26 cellular contexts compared by ENCODE assay signal in the genomic region with DNA sequence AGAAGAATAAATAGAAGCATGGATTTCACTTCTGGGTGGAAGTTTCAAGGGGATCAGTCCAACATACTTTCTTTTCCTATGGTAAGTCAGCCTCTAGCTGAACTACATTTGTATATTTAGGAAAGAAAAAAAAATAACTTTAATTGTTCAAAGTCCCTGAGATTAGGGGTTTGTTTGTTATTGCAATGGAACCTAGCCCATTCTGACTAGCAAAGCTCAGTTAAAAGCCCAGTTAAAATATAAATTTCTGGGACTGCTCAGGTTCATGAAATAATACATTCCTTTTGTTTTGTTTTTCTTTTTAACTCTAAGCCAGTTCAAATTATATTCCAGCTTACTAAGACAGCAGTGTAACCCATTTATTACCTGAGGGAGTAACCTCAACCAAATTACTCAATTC.
"Had no signal": no experiment of that assay in that cellular context is flagged by ENCODE, and none has a peak within 500 bp of the region (broad histone marks: within the 10 kb centered on the region; RNA-seq: fewer than 3 reads in every experiment).

No MANE protein-coding gene starts in this region.

- H3K27me3 ChIP-seq: stomach, suprapubic skin, testis, thyroid gland, tibial artery, tibial nerve, transverse colon, upper lobe of left lung, upper lobe of right lung, uterus, vagina had no signal

- H3K9me3 ChIP-seq: stomach, suprapubic skin, testis, thoracic aorta, thyroid gland, tibial artery, transverse colon, upper lobe of left lung, upper lobe of right lung, uterus, vagina had no signal

- FAIRE-seq: urothelium cell line had no signal

- H3K4me3 ChIP-seq: stomach, suprapubic skin, testis, thoracic aorta, thyroid gland, tibial artery, tibial nerve, transverse colon, upper lobe of left lung, upper lobe of right lung, uterus, vagina had no signal

- H3K36me3 ChIP-seq: stomach, suprapubic skin, thoracic aorta, thyroid gland, tibial artery, tibial nerve, transverse colon, upper lobe of left lung, upper lobe of right lung, uterus, vagina had no signal

- DNase-seq: stimulated activated CD4-positive, alpha-beta T cell treated with anti-CD3 and anti-CD28 coated beads, Interleukin-2, amount 100 ng/mL, for 48 hours; stimulated activated CD4-positive, alpha-beta T cell treated with anti-CD3 and anti-CD28 coated beads, Interleukin-4, amount 100 ng/mL, for 1 hour; stimulated activated CD4-positive, alpha-beta T cell treated with anti-CD3 and anti-CD28 coated beads, Interleukin-4, amount 100 ng/mL, for 24 hours; stimulated activated CD4-positive, alpha-beta T cell treated with anti-CD3 and anti-CD28 coated beads, Interleukin-4, amount 100 ng/mL, for 4 hours; stimulated activated CD8-positive, alpha-beta memory T cell treated with anti-CD3 and anti-CD28 coated beads, Interleukin-4, amount 100 ng/mL, for 48 hours; stimulated activated naive B cell treated with anti-CD40 and anti-IgM and Interleukin-4, amounts not matched to agents 10 μg/mL and 1 μg/mL and 100 μg/mL, for 72 hours; stimulated activated naive CD4-positive, alpha-beta T cell; stimulated activated naive CD4-positive, alpha-beta T cell treated with Interleukin-2 at 50 U/mL for 16 hours; stimulated activated naive CD8-positive, alpha-beta T cell treated with anti-CD3 and anti-CD28 coated beads, Interleukin-15, amount 100 ng/mL, for 72 hours; stimulated activated naive CD8-positive, alpha-beta T cell treated with anti-CD3 and anti-CD28 coated beads, Interleukin-15, Interleukin-2, amounts not matched to agents 100 U/mL and 50 U/mL, for 24 hours; stomach; substantia nigra; testis; thyroid gland; tibial artery; transverse colon; upper lobe of left lung; upper lobe of right lung; uterus had no signal

- ATAC-seq: stimulated activated effector memory CD8-positive, alpha-beta T cell treated with anti-CD3 and anti-CD28 coated beads, Interleukin-12 subunit alpha, Interleukin-12 subunit beta, amount 100 ng/mL, for 72 hours; stimulated activated memory B cell treated with anti-CD40 and anti-IgM and Interleukin-4, amounts not matched to agents 10 μg/mL and 1 μg/mL and 100 μg/mL, for 72 hours; stimulated activated naive B cell treated with anti-CD40 and anti-IgM and Interleukin-4, amounts not matched to agents 10 μg/mL and 1 μg/mL and 100 μg/mL, for 72 hours; stimulated activated naive CD8-positive, alpha-beta T cell treated with anti-CD3 and anti-CD28 coated beads, Interleukin-15, amount 100 ng/mL, for 72 hours; stimulated activated naive CD8-positive, alpha-beta T cell treated with anti-CD3 and anti-CD28 coated beads, Interleukin-15, Interleukin-2, amounts not matched to agents 100 U/mL and 50 U/mL, for 24 hours; upper lobe of right lung had no signal

- H3K27ac ChIP-seq: stomach, suprapubic skin, testis, thoracic aorta, thyroid gland, tibial artery, tibial nerve, transverse colon, upper lobe of left lung, upper lobe of right lung, uterus, vagina had no signal

- H3K4me1 ChIP-seq: stomach, suprapubic skin, testis, thyroid gland, tibial artery, tibial nerve, transverse colon, upper lobe of left lung, upper lobe of right lung, uterus, vagina had no signal
